Comparison of ENCODE assay signal across 6 cellular contexts in genomic region chr1:85596531-85596930, GRCh38. TPM values are rescaled to one million over a fixed set of nuclear protein-coding genes. Genes with fewer than 3 reads are reported as not detected.
"Had no signal": no experiment of that assay in that cellular context is flagged by ENCODE, and none has a peak within 500 bp of the region (broad histone marks: within the 10 kb centered on the region; RNA-seq: fewer than 3 reads in every experiment).

No MANE protein-coding gene starts in this region.

- ATAC-seq: HepG2 had no signal

- H3K4me3 Mint-ChIP-seq: GM23338, H9, IgD-negative memory B cell had no signal

- DNase-seq: H9, HCEC 1CT, KBM-7 had no signal

- H3K4me2 ChIP-seq: GM23338 had no signal

- H2AFZ ChIP-seq: GM23338 had no signal

- H3K27ac Mint-ChIP-seq: GM23338, H9, IgD-negative memory B cell had no signal

- H3K27me3 Mint-ChIP-seq: IgD-negative memory B cell had no signal

- H3K4me3 ChIP-seq: GM23338 had no signal

- H3K4me1 Mint-ChIP-seq: IgD-negative memory B cell had no signal

RNA-seq across cellular contexts. Expression of gene CCN1, which starts 16.0 kb away (rescaled TPM):
- polyA plus RNA-seq: IgD-negative memory B cell had no signal
